Comparison of ENCODE assay signal across 10 cellular contexts in the genomic region with DNA sequence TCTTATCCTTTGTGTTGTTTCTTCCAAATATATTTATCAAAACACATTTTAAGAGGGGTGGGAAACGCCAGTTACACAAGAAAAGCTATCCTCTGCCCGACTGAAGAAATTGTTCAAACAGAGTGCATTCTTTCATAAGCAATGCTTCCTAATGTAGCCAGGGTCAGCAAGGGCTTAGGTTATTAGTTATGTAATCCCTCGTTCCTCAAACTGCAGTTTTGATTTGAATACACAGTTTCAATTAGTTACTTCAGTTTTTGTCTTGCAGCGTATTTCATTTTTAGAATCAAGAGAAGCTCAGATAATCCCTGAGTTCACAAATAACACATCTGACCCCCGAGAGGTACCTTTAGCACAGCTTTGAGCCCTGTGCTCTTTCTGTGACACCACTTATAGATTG.
DNase-seq lines count a peak whose midpoint lies in the region; ATAC-seq and TF ChIP-seq lines count a peak whose summit lies in the region.
"Had no signal": no experiment of that assay in that cellular context is flagged by ENCODE, and none has a peak within 500 bp of the region (broad histone marks: within the 10 kb centered on the region; RNA-seq: fewer than 3 reads in every experiment).

No MANE protein-coding gene starts in this region.

- intact Hi-C loops in lower lobe of right lung (cut with DNase I): no loop called here

- H3K27me3 ChIP-seq in lower lobe of right lung (ENCODE audit: low read depth): no peaks in the 10 kb centered on the region

- H3K9me3 ChIP-seq in lower lobe of right lung: no peaks in the 10 kb centered on the region

- no peak overlapping the region for H3K27ac ChIP-seq in lower lobe of right lung

- DNase-seq in lower lobe of right lung (no peak), cerebellum (ENCODE audit: low spot score) (no peak), AG08396 (ENCODE audit: low spot score) (no peak)
- no peak for DNase-seq in activated CD4-positive, CD25-positive, alpha-beta regulatory T cell treated with anti-CD3 and anti-CD28 coated beads, Interleukin-2, amount 50 U/mL, for 72 hours
- DNase-seq: NCI-H1436 treated with DMSO at 0.1 percent for 48 hours, OCI-M1 had no signal

- peaks cover 9% of the 10 kb centered on the region for H3K4me1 ChIP-seq in lower lobe of right lung

- ATAC-seq in GM18511 (IDR thresholded peaks at IDR 0.05; ENCODE audit: unreplicated experiment) (peak; percentile 94), GM21576 (IDR thresholded peaks at IDR 0.05; ENCODE audit: unreplicated experiment) (peak; percentile 91), HG03442 (IDR thresholded peaks at IDR 0.05; ENCODE audit: unreplicated experiment) (peak; percentile 90), lower lobe of right lung (peak; percentile 49 to 61), HG02763 (IDR thresholded peaks at IDR 0.05; ENCODE audit: unreplicated experiment) (no peak)

- no peak for TF ChIP-seq CTCF in lower lobe of right lung (IDR thresholded peaks at IDR 0.05)

- H3K36me3 ChIP-seq in lower lobe of right lung: no peaks in the 10 kb centered on the region

- no peak overlapping the region for H3K4me3 ChIP-seq in lower lobe of right lung
